1 cellular context compared by ENCODE assay signal in the genomic region with DNA sequence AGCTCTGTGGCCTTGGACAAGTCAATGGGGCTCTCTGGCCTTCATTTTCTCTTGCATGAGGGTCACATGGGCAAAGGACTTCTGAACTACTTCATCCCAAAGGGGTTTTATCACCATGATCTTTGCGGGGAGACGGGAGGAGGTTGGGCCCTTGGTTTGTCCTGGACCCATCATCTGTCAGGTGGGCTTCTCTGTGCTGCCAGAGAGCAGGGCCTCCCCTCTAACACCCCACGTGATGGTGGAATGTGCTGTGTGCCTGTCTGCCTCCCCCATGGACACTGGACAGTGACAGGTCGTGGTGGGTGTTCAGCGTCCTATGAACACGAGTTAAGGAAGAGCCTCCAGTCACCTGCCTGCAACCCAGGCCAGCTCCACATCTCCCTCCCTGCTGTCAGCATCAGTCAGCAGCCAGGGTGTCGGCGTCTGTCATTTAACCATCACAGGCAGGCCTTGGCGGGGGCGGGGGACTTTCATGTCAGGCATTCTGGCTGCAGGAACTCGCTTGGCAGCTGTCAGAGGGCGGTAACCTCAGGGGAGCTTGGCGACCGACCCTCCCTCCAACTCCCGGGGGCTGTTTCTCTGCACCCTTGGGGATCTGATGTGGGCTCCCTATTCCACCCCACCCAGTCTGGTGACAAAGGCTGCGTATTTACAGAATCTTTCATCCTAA.
TF ChIP-seq lines count a peak whose summit lies in the region.

No MANE protein-coding gene starts in this region.

TF ChIP-seq in K562, 482 proteins besides CTCF, POLR2A, EP300 and RAD21:
- no peak for TF ChIP-seq OTX1 (CRISPR knock-in tag; IDR thresholded peaks at IDR 0.05)
- no peak for TF ChIP-seq NFE2L1 (tag; IDR thresholded peaks at IDR 0.05; ENCODE audit: borderline replicate concordance, low read depth)
- no peak for TF ChIP-seq SREBF2 (CRISPR knock-in tag; IDR thresholded peaks at IDR 0.05)
- TF ChIP-seq MEIS2 (IDR thresholded peaks at IDR 0.05; ENCODE audit: partially characterized antibody) = peak; percentile 45
- TF ChIP-seq MEF2A (IDR thresholded peaks at IDR 0.05; ENCODE audit: control insufficient read depth, low read depth, low read length) = no peak
- TF ChIP-seq CAMTA2 (CRISPR knock-in tag; conservative IDR thresholded peaks at IDR 0.05) = no peak
- no peak for TF ChIP-seq LEF1 (IDR thresholded peaks at IDR 0.05)
- TF ChIP-seq, protein P1, sequence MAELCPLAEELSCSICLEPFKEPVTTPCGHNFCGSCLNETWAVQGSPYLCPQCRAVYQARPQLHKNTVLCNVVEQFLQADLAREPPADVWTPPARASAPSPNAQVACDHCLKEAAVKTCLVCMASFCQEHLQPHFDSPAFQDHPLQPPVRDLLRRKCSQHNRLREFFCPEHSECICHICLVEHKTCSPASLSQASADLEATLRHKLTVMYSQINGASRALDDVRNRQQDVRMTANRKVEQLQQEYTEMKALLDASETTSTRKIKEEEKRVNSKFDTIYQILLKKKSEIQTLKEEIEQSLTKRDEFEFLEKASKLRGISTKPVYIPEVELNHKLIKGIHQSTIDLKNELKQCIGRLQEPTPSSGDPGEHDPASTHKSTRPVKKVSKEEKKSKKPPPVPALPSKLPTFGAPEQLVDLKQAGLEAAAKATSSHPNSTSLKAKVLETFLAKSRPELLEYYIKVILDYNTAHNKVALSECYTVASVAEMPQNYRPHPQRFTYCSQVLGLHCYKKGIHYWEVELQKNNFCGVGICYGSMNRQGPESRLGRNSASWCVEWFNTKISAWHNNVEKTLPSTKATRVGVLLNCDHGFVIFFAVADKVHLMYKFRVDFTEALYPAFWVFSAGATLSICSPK (IDR thresholded peaks at IDR 0.05; ENCODE audit: borderline replicate concordance) = no peak
- TF ChIP-seq SMC3 (conservative IDR thresholded peaks at IDR 0.05; ENCODE audit: insufficient read depth, low read depth, low read length) = no peak
- no peak for TF ChIP-seq TAF1 (IDR thresholded peaks at IDR 0.05; ENCODE audit: control insufficient read depth, extremely low read depth, insufficient read depth, low read length, severe bottlenecking)
- TF ChIP-seq TCF3 (CRISPR knock-in tag; IDR thresholded peaks at IDR 0.05) = no peak
- no peak for TF ChIP-seq FOXJ3 (CRISPR knock-in tag; IDR thresholded peaks at IDR 0.05)
- TF ChIP-seq TRIM24 (IDR thresholded peaks at IDR 0.05) = no peak
- TF ChIP-seq, protein P2, sequence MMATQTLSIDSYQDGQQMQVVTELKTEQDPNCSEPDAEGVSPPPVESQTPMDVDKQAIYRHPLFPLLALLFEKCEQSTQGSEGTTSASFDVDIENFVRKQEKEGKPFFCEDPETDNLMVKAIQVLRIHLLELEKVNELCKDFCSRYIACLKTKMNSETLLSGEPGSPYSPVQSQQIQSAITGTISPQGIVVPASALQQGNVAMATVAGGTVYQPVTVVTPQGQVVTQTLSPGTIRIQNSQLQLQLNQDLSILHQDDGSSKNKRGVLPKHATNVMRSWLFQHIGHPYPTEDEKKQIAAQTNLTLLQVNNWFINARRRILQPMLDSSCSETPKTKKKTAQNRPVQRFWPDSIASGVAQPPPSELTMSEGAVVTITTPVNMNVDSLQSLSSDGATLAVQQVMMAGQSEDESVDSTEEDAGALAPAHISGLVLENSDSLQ (IDR thresholded peaks at IDR 0.05) = peak; percentile 61
- TF ChIP-seq MLLT1 (IDR thresholded peaks at IDR 0.05) = no peak
- no peak for TF ChIP-seq SPI1 (IDR thresholded peaks at IDR 0.05; ENCODE audit: borderline replicate concordance, low read depth, low read length)
- TF ChIP-seq, protein P3, sequence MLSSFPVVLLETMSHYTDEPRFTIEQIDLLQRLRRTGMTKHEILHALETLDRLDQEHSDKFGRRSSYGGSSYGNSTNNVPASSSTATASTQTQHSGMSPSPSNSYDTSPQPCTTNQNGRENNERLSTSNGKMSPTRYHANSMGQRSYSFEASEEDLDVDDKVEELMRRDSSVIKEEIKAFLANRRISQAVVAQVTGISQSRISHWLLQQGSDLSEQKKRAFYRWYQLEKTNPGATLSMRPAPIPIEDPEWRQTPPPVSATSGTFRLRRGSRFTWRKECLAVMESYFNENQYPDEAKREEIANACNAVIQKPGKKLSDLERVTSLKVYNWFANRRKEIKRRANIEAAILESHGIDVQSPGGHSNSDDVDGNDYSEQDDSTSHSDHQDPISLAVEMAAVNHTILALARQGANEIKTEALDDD (IDR thresholded peaks at IDR 0.05) = no peak
- no peak for TF ChIP-seq ZSCAN29 (IDR thresholded peaks at IDR 0.05)
- no peak for TF ChIP-seq RFX1 (IDR thresholded peaks at IDR 0.05)
- TF ChIP-seq EGR1 (conservative IDR thresholded peaks at IDR 0.05) = peak; percentile 59; the same call in 1 of the 2 replicates
- no peak for TF ChIP-seq ZNF766 (CRISPR knock-in tag; conservative IDR thresholded peaks at IDR 0.05)
- no peak for TF ChIP-seq DMBX1 (CRISPR knock-in tag; IDR thresholded peaks at IDR 0.05; ENCODE audit: borderline replicate concordance)
- TF ChIP-seq SAFB (IDR thresholded peaks at IDR 0.05; ENCODE audit: borderline replicate concordance, low read depth, low read length) = no peak
- no peak for TF ChIP-seq CC2D1A (IDR thresholded peaks at IDR 0.05)
- TF ChIP-seq ZNF57 (CRISPR knock-in tag; IDR thresholded peaks at IDR 0.05) = no peak
- TF ChIP-seq RBM22 (IDR thresholded peaks at IDR 0.05; ENCODE audit: low read depth, low read length, poor library complexity, severe bottlenecking) = no peak
- TF ChIP-seq, protein P4, sequence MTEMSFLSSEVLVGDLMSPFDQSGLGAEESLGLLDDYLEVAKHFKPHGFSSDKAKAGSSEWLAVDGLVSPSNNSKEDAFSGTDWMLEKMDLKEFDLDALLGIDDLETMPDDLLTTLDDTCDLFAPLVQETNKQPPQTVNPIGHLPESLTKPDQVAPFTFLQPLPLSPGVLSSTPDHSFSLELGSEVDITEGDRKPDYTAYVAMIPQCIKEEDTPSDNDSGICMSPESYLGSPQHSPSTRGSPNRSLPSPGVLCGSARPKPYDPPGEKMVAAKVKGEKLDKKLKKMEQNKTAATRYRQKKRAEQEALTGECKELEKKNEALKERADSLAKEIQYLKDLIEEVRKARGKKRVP (CRISPR knock-in tag; IDR thresholded peaks at IDR 0.05) = no peak
- no peak for TF ChIP-seq CBFB (CRISPR knock-in tag; IDR thresholded peaks at IDR 0.05)
- TF ChIP-seq, protein P5, sequence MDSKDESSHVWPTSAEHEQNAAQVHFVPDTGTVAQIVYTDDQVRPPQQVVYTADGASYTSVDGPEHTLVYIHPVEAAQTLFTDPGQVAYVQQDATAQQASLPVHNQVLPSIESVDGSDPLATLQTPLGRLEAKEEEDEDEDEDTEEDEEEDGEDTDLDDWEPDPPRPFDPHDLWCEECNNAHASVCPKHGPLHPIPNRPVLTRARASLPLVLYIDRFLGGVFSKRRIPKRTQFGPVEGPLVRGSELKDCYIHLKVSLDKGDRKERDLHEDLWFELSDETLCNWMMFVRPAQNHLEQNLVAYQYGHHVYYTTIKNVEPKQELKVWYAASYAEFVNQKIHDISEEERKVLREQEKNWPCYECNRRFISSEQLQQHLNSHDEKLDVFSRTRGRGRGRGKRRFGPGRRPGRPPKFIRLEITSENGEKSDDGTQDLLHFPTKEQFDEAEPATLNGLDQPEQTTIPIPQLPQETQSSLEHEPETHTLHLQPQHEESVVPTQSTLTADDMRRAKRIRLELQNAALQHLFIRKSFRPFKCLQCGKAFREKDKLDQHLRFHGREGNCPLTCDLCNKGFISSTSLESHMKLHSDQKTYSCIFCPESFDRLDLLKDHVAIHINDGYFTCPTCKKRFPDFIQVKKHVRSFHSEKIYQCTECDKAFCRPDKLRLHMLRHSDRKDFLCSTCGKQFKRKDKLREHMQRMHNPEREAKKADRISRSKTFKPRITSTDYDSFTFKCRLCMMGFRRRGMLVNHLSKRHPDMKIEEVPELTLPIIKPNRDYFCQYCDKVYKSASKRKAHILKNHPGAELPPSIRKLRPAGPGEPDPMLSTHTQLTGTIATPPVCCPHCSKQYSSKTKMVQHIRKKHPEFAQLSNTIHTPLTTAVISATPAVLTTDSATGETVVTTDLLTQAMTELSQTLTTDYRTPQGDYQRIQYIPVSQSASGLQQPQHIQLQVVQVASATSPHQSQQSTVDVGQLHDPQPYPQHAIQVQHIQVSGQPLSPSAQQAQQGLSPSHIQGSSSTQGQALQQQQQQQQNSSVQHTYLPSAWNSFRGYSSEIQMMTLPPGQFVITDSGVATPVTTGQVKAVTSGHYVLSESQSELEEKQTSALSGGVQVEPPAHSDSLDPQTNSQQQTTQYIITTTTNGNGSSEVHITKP (IDR thresholded peaks at IDR 0.05; ENCODE audit: partially characterized antibody) = peak; percentile 83
- no peak for TF ChIP-seq KAT8 (IDR thresholded peaks at IDR 0.05; ENCODE audit: low read depth)
- TF ChIP-seq, protein P6, sequence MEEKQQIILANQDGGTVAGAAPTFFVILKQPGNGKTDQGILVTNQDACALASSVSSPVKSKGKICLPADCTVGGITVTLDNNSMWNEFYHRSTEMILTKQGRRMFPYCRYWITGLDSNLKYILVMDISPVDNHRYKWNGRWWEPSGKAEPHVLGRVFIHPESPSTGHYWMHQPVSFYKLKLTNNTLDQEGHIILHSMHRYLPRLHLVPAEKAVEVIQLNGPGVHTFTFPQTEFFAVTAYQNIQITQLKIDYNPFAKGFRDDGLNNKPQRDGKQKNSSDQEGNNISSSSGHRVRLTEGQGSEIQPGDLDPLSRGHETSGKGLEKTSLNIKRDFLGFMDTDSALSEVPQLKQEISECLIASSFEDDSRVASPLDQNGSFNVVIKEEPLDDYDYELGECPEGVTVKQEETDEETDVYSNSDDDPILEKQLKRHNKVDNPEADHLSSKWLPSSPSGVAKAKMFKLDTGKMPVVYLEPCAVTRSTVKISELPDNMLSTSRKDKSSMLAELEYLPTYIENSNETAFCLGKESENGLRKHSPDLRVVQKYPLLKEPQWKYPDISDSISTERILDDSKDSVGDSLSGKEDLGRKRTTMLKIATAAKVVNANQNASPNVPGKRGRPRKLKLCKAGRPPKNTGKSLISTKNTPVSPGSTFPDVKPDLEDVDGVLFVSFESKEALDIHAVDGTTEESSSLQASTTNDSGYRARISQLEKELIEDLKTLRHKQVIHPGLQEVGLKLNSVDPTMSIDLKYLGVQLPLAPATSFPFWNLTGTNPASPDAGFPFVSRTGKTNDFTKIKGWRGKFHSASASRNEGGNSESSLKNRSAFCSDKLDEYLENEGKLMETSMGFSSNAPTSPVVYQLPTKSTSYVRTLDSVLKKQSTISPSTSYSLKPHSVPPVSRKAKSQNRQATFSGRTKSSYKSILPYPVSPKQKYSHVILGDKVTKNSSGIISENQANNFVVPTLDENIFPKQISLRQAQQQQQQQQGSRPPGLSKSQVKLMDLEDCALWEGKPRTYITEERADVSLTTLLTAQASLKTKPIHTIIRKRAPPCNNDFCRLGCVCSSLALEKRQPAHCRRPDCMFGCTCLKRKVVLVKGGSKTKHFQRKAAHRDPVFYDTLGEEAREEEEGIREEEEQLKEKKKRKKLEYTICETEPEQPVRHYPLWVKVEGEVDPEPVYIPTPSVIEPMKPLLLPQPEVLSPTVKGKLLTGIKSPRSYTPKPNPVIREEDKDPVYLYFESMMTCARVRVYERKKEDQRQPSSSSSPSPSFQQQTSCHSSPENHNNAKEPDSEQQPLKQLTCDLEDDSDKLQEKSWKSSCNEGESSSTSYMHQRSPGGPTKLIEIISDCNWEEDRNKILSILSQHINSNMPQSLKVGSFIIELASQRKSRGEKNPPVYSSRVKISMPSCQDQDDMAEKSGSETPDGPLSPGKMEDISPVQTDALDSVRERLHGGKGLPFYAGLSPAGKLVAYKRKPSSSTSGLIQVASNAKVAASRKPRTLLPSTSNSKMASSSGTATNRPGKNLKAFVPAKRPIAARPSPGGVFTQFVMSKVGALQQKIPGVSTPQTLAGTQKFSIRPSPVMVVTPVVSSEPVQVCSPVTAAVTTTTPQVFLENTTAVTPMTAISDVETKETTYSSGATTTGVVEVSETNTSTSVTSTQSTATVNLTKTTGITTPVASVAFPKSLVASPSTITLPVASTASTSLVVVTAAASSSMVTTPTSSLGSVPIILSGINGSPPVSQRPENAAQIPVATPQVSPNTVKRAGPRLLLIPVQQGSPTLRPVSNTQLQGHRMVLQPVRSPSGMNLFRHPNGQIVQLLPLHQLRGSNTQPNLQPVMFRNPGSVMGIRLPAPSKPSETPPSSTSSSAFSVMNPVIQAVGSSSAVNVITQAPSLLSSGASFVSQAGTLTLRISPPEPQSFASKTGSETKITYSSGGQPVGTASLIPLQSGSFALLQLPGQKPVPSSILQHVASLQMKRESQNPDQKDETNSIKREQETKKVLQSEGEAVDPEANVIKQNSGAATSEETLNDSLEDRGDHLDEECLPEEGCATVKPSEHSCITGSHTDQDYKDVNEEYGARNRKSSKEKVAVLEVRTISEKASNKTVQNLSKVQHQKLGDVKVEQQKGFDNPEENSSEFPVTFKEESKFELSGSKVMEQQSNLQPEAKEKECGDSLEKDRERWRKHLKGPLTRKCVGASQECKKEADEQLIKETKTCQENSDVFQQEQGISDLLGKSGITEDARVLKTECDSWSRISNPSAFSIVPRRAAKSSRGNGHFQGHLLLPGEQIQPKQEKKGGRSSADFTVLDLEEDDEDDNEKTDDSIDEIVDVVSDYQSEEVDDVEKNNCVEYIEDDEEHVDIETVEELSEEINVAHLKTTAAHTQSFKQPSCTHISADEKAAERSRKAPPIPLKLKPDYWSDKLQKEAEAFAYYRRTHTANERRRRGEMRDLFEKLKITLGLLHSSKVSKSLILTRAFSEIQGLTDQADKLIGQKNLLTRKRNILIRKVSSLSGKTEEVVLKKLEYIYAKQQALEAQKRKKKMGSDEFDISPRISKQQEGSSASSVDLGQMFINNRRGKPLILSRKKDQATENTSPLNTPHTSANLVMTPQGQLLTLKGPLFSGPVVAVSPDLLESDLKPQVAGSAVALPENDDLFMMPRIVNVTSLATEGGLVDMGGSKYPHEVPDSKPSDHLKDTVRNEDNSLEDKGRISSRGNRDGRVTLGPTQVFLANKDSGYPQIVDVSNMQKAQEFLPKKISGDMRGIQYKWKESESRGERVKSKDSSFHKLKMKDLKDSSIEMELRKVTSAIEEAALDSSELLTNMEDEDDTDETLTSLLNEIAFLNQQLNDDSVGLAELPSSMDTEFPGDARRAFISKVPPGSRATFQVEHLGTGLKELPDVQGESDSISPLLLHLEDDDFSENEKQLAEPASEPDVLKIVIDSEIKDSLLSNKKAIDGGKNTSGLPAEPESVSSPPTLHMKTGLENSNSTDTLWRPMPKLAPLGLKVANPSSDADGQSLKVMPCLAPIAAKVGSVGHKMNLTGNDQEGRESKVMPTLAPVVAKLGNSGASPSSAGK (IDR thresholded peaks at IDR 0.05) = no peak
- no peak for TF ChIP-seq ZFX (CRISPR knock-in tag; IDR thresholded peaks at IDR 0.05)
- TF ChIP-seq POLR2AphosphoS2 (IDR thresholded peaks at IDR 0.05; ENCODE audit: low read length) = no peak
